Comparison of ENCODE assay signal across 1 cellular context in the genomic region with DNA sequence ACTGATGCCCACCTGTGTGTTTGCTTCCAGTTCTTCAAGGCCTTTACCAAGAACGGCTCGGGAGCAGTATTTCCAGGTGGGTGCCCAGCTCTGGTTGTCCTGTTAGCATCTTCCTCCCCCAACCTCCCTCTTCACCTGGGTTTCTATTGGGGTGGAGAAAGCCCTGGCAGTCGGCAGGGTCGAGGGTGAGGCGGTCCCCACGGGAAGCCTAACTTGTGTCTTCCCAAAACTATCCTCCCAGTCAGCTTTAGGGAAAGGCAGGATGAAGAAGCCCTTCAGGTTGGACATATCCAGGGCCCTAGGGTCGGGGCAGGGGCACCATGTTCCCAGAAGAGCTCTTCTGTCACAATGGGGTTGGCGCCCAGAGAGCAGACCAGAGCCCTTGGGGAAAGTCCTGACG.
TF ChIP-seq lines count a peak whose summit lies in the region.

No MANE protein-coding gene starts in this region.

TF ChIP-seq in GM23338, 12 proteins besides CTCF, POLR2A, EP300 and RAD21 (continued from another document):
- TF ChIP-seq ZNF462 (CRISPR knock-in tag; IDR thresholded peaks at IDR 0.05): no peak
